Comparison of ENCODE assay signal across 1 cellular context in genomic region chr15:56185980-56186379, GRCh38.
TF ChIP-seq lines count a peak whose summit lies in the region.

No MANE protein-coding gene starts in this region.

TF ChIP-seq in SK-N-SH treated with all-trans-retinoic acid at 6 μM for 48 hours, 23 proteins besides CTCF, POLR2A, EP300 and RAD21 (continued from another document):
- TF ChIP-seq CSRNP3 (CRISPR knock-in tag; IDR thresholded peaks at IDR 0.05) (no peak), TSHZ2 (CRISPR knock-in tag; IDR thresholded peaks at IDR 0.05) (no peak), ZNF70 (CRISPR knock-in tag; IDR thresholded peaks at IDR 0.05) (no peak)
